21 cellular contexts compared by ENCODE assay signal in genomic region chr11:134685981-134686380, GRCh38.
"Had no signal": no experiment of that assay in that cellular context is flagged by ENCODE, and none has a peak within 500 bp of the region (broad histone marks: within the 10 kb centered on the region; RNA-seq: fewer than 3 reads in every experiment).

No MANE protein-coding gene starts in this region.

- H3K36me3 Mint-ChIP-seq: naive thymus-derived CD8-positive, alpha-beta T cell; stimulated activated memory B cell treated with anti-CD40 and anti-IgM and Interleukin-4, amounts not matched to agents 10 μg/mL and 1 μg/mL and 100 μg/mL, for 72 hours had no signal

- H3K27me3 ChIP-seq: neutrophil, upper lobe of left lung had no signal

- H3K4me1 Mint-ChIP-seq: stimulated activated memory B cell treated with anti-CD40 and anti-IgM and Interleukin-4, amounts not matched to agents 10 μg/mL and 1 μg/mL and 100 μg/mL, for 72 hours had no signal

- H3K4me1 ChIP-seq: left lung, pancreas, spleen, tibial nerve, upper lobe of left lung had no signal

- H3K4me3 Mint-ChIP-seq: naive thymus-derived CD8-positive, alpha-beta T cell; nephron progenitor cell; stimulated activated memory B cell treated with anti-CD40 and anti-IgM and Interleukin-4, amounts not matched to agents 10 μg/mL and 1 μg/mL and 100 μg/mL, for 72 hours had no signal

- ATAC-seq: left lung; naive thymus-derived CD8-positive, alpha-beta T cell; pancreas; stimulated activated memory B cell treated with anti-CD40 and anti-IgM and Interleukin-4, amounts not matched to agents 10 μg/mL and 1 μg/mL and 100 μg/mL, for 72 hours; stimulated activated naive CD8-positive, alpha-beta T cell treated with anti-CD3 and anti-CD28 coated beads, Interleukin-15, Interleukin-2, amounts not matched to agents 100 U/mL and 50 U/mL, for 24 hours had no signal

- H3K36me3 ChIP-seq: left lung, neutrophil, pancreas, spleen, thoracic aorta, tibial nerve, upper lobe of left lung had no signal

- H3K9me3 Mint-ChIP-seq: naive thymus-derived CD8-positive, alpha-beta T cell; nephron progenitor cell; stimulated activated memory B cell treated with anti-CD40 and anti-IgM and Interleukin-4, amounts not matched to agents 10 μg/mL and 1 μg/mL and 100 μg/mL, for 72 hours had no signal

- H3K27ac Mint-ChIP-seq: naive thymus-derived CD8-positive, alpha-beta T cell; nephron progenitor cell; stimulated activated memory B cell treated with anti-CD40 and anti-IgM and Interleukin-4, amounts not matched to agents 10 μg/mL and 1 μg/mL and 100 μg/mL, for 72 hours had no signal

- H3K9me3 ChIP-seq: left lung, neutrophil, pancreas, spleen, thoracic aorta, tibial nerve, upper lobe of left lung had no signal

- DNase-seq: dermis blood vessel endothelial cell; effector memory CD4-positive, alpha-beta T cell; erythroblast; hypothalamus; left lung; mesenchymal stem cell; midbrain; naive thymus-derived CD8-positive, alpha-beta T cell; pancreas; spleen; stimulated activated CD4-positive, alpha-beta T cell treated with anti-CD3 and anti-CD28 coated beads, Interleukin-4, amount 100 ng/mL, for 4 hours; stimulated activated naive CD8-positive, alpha-beta T cell treated with anti-CD3 and anti-CD28 coated beads, Interleukin-15, Interleukin-2, amounts not matched to agents 100 U/mL and 50 U/mL, for 24 hours; substantia nigra; upper lobe of left lung had no signal

- H3K4me3 ChIP-seq: coronary artery, left lung, pancreas, skin epidermis, spleen, thoracic aorta, tibial nerve, upper lobe of left lung had no signal

- H3K27ac ChIP-seq: coronary artery, left lung, neutrophil, pancreas, skin epidermis, spleen, thoracic aorta, tibial nerve, upper lobe of left lung had no signal
